In the genomic region with DNA sequence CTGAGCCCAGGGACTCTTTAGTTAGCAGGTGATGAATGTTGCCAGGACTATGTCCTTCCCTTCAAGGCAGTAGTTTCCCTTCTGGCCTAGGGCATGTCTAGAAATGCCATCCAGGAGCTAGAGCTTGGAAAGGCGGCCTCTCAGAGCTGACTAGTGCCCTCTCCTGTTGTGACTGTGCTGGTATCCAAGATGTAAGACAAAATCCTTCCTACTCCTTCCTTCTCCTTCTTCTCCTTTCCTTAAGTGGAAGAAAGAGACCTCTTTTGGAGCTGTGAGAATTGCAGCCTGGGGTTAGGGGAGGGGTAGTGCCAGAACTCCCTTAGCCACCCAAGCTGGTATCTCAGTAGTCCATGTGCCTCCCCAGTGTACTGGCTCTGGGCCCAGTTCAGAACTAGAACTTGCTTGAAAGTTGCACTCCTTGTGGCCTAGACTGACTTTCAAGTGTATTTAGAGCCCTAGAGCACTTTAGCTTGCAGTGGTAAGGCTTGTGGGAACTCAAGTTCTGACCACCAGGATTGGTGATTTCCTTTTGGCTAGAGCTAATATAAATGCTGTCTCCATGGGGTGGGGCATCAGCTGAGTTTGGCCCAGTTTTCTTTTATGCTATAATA, we compare ENCODE assay signal across 1 cellular context.
TF ChIP-seq lines count a peak whose summit lies in the region.

No MANE protein-coding gene starts in this region.

TF ChIP-seq in GM23338, 12 proteins besides CTCF, POLR2A, EP300 and RAD21 (continued from another document):
- TF ChIP-seq CREB1 (CRISPR knock-in tag; IDR thresholded peaks at IDR 0.05; ENCODE audit: low read depth) (no peak), JUNB (IDR thresholded peaks at IDR 0.05; ENCODE audit: unreplicated experiment) (no peak), NANOG (IDR thresholded peaks at IDR 0.05; ENCODE audit: borderline replicate concordance) (no peak), ZNF331 (CRISPR knock-in tag; IDR thresholded peaks at IDR 0.05; ENCODE audit: low read depth) (no peak)
